1 cellular context compared by ENCODE assay signal in genomic region chr5:141560141-141560540, GRCh38.
TF ChIP-seq lines count a peak whose summit lies in the region.

No MANE protein-coding gene starts in this region.

TF ChIP-seq in GM23338, 12 proteins besides CTCF, POLR2A, EP300 and RAD21 (continued from another document):
- TF ChIP-seq ZNF462 (CRISPR knock-in tag; IDR thresholded peaks at IDR 0.05), result no peak
